ENCODE assay signal across 8 cellular contexts in the genomic region with DNA sequence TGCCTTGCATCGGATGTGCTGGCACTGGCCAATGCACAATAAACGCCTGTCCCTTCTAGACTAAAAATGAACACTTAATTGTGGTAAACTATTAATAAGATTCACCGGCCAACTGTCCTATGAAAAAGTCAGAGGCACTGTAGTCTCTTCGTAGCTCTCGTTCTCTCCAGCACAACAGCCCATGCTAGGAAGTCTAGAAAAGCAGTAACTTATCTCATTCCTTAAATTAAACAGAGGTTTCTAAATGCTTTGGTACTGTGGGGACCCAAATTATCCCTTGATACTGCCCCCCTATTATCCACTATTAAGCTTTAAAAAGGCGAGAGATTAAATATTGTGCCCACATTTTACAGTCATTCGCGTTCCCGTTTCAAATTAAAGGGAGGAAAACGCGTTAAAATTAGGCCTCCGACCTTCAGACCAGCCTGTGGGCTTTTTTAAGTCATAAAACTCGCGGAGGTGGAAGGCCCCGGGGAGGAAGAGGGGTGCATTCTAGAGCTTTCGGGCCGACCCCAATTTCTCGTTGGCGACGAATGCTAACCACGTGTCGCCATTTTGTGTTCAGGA. TPM values are rescaled to one million over a fixed set of nuclear protein-coding genes. Genes with fewer than 3 reads are reported as not detected.
DNase-seq lines count a peak whose midpoint lies in the region; ATAC-seq and TF ChIP-seq lines count a peak whose summit lies in the region.

No MANE protein-coding gene starts in this region.

- no peaks in the 10 kb centered on the region for H4K20me1 ChIP-seq in SU-DHL-6 (ENCODE audit: low read depth, low read length)

- TF ChIP-seq POLR2A in esophagus muscularis mucosa (IDR thresholded peaks at IDR 0.05; ENCODE audit: low read depth), result no peak

- ATAC-seq in GM19455 (IDR thresholded peaks at IDR 0.05; ENCODE audit: unreplicated experiment) (no peak), GM21367 (IDR thresholded peaks at IDR 0.05; ENCODE audit: unreplicated experiment) (no peak)

- H2AFZ ChIP-seq in SU-DHL-6 (ENCODE audit: low read depth, low read length, severe bottlenecking), result peak overlapping the region; percentile 54

- peaks cover 64% of the 10 kb centered on the region for H3F3A ChIP-seq in SU-DHL-6 (ENCODE audit: insufficient read depth)

- H3K27me3 ChIP-seq in SU-DHL-6 (ENCODE audit: low read length) (no peaks in the 10 kb centered on the region), esophagus muscularis mucosa (no peaks in the 10 kb centered on the region), rectal smooth muscle tissue (ENCODE audit: control insufficient read depth, insufficient read depth, low read length) (no peaks in the 10 kb centered on the region)

- TF ChIP-seq EP300 in esophagus muscularis mucosa (IDR thresholded peaks at IDR 0.05), result no peak

- H3K4me1 ChIP-seq in esophagus muscularis mucosa (peaks cover 29 to 67% (median 58%) of the 10 kb centered on the region in 4 donors), rectal smooth muscle tissue (ENCODE audit: control insufficient read depth, insufficient read depth, low read length) (peaks cover 21% of the 10 kb centered on the region)

- 20% methylated on average over 22 of the region's 22 CpGs for WGBS in esophagus muscularis mucosa

- H3K9me3 ChIP-seq in SU-DHL-6 (ENCODE audit: insufficient read depth, low read length) (no peaks in the 10 kb centered on the region), esophagus muscularis mucosa (no peaks in the 10 kb centered on the region)

- DNase-seq in NCI-H1092 treated with DMSO at 0.1 percent for 48 hours (lab: John Stamatoyannopoulos, UW) (peak; percentile 47), NCI-H1092 (lab: John Stamatoyannopoulos, UW) (no peak), esophagus muscularis mucosa (ENCODE audit: extremely low spot score) (no peak), SW 1271 (lab: John Stamatoyannopoulos, UW) (no peak)

- TF ChIP-seq CTCF in SU-DHL-6 (IDR thresholded peaks at IDR 0.05; ENCODE audit: insufficient read depth, low read length, poor library complexity, severe bottlenecking) (no peak), esophagus muscularis mucosa (IDR thresholded peaks at IDR 0.05) (no peak)

- H3K9me2 ChIP-seq in SU-DHL-6 (replicated peaks; ENCODE audit: insufficient read depth, low read length), result no peaks in the 10 kb centered on the region

- H3K36me3 ChIP-seq in SU-DHL-6 (ENCODE audit: low read length) (peaks cover 15% of the 10 kb centered on the region), esophagus muscularis mucosa (peaks cover 7 to 48% (median 37%) of the 10 kb centered on the region in 4 donors), rectal smooth muscle tissue (ENCODE audit: control insufficient read depth, insufficient read depth, low read length) (peaks cover 9% of the 10 kb centered on the region)

- H3K4me2 ChIP-seq in SU-DHL-6 (ENCODE audit: low read depth, low read length, poor library complexity, severe bottlenecking), result peak overlapping the region; percentile 96

- H3K79me2 ChIP-seq in SU-DHL-6 (ENCODE audit: insufficient read depth, low read length), result peaks cover 20% of the 10 kb centered on the region

- H3K9ac ChIP-seq in SU-DHL-6 (ENCODE audit: low read length) (peak overlapping the region; percentile 99), rectal smooth muscle tissue (ENCODE audit: low read length) (peak overlapping the region; percentile 87)

- H3K4me3 ChIP-seq in SU-DHL-6 (ENCODE audit: insufficient read depth, low read length, poor library complexity, severe bottlenecking), result peak overlapping the region; percentile 64
- H3K4me3 ChIP-seq in esophagus muscularis mucosa, result peak overlapping the region; percentile 74 to 90 (median 85)
- H3K4me3 ChIP-seq in rectal smooth muscle tissue (ENCODE audit: low read length), result peak overlapping the region; percentile 67

- H3K27ac ChIP-seq in SU-DHL-6 (ENCODE audit: low read depth, low read length), result peak overlapping the region; percentile 98
- peak overlapping the region; percentile 99 to 100 (median 100) for H3K27ac ChIP-seq in esophagus muscularis mucosa (replicated peaks in 1 of 4)
- peak overlapping the region; percentile 100 for H3K27ac ChIP-seq in rectal smooth muscle tissue (ENCODE audit: low read depth, low read length)

- intact Hi-C loops in esophagus muscularis mucosa (cut with DNase I), result loop anchor here (5.0 kb wide), 1 partner anchor 173 kb away; no protein-coding TSS in a partner anchor

RNA-seq across cellular contexts. Expression of a gene that starts 1.5 kb away (rescaled TPM):
- total RNA-seq in esophagus muscularis mucosa, result 100 to 1,000 TPM; 156 to 220 (median 189) TPM
